ENCODE assay signal across 10 cellular contexts in the genomic region with DNA sequence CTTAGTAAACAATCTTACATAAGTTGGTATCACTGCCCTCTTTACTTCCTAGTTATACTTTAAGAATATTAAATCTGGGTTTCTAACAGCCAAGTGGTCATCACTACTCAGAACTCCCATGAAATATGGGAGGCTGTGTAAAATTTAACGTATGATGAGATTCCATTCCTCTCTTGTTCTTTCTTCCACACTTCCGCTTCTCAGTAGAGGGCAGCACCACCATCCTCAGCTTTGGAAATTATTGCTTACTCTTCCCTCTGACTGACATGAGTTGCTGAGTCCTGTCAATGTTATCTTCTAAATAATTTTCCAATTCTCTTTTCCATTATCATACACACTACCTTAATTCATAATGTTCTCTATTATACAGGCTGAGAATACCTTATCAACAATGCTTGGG.
DNase-seq lines count a peak whose midpoint lies in the region; ATAC-seq, FAIRE-seq and TF ChIP-seq lines count a peak whose summit lies in the region.
"Had no signal": no experiment of that assay in that cellular context is flagged by ENCODE, and none has a peak within 500 bp of the region (broad histone marks: within the 10 kb centered on the region; RNA-seq: fewer than 3 reads in every experiment).

No MANE protein-coding gene starts in this region.

- TF ChIP-seq CTCF in AG09309 (IDR thresholded peaks at IDR 0.05; ENCODE audit: control insufficient read depth, insufficient read depth, low read depth, low read length, missing control alignments) (peak; percentile 14), OCI-LY1 (IDR thresholded peaks at IDR 0.05; ENCODE audit: low read length) (peak; percentile 39; the same call in 1 of the 2 replicates), foreskin keratinocyte (conservative IDR thresholded peaks at IDR 0.05) (peak; percentile 55), left lung (IDR thresholded peaks at IDR 0.05) (no peak)

- no peak overlapping the region for H3K27ac ChIP-seq in OCI-LY1 (ENCODE audit: low read depth, low read length, poor library complexity, severe bottlenecking)
- no peak overlapping the region for H3K27ac ChIP-seq in foreskin keratinocyte
- no peak overlapping the region for H3K27ac ChIP-seq in left lung
- no peak overlapping the region for H3K27ac ChIP-seq in effector memory CD4-positive, alpha-beta T cell (ENCODE audit: insufficient read depth, low read length, poor library complexity, severe bottlenecking)

- intact Hi-C loops in left lung (cut with DNase I): no loop called here

- H2AFZ ChIP-seq in OCI-LY1 (ENCODE audit: low read length): no peak overlapping the region

- no peaks in the 10 kb centered on the region for H3K9me2 ChIP-seq in OCI-LY1 (ENCODE audit: low read depth, low read length)

- H3K4me1 ChIP-seq in OCI-LY1 (ENCODE audit: insufficient read depth, low read length, severe bottlenecking) (no peaks in the 10 kb centered on the region), foreskin keratinocyte (no peaks in the 10 kb centered on the region), left lung (no peaks in the 10 kb centered on the region)
- no peaks in the 10 kb centered on the region for H3K4me1 ChIP-seq in effector memory CD4-positive, alpha-beta T cell (ENCODE audit: control insufficient read depth, insufficient read depth, low read length, poor library complexity, severe bottlenecking)

- H3K9me3 ChIP-seq in OCI-LY1 (ENCODE audit: low read length) (no peaks in the 10 kb centered on the region), left lung (no peaks in the 10 kb centered on the region)
- H3K9me3 ChIP-seq in effector memory CD4-positive, alpha-beta T cell (ENCODE audit: control insufficient read depth, low read length): no peaks in the 10 kb centered on the region

- H3K27me3 ChIP-seq in OCI-LY1 (ENCODE audit: insufficient read depth, low read length) (no peaks in the 10 kb centered on the region), foreskin keratinocyte (no peaks in the 10 kb centered on the region), left lung (no peaks in the 10 kb centered on the region)
- H3K27me3 ChIP-seq in effector memory CD4-positive, alpha-beta T cell (replicated peaks; ENCODE audit: control insufficient read depth, insufficient read depth, low read length, poor library complexity, severe bottlenecking): no peaks in the 10 kb centered on the region

- H3K4me2 ChIP-seq in OCI-LY1 (ENCODE audit: low read length): no peak overlapping the region

- H3F3A ChIP-seq in OCI-LY1 (ENCODE audit: insufficient read depth, low read length): no peaks in the 10 kb centered on the region

- H3K9ac ChIP-seq in OCI-LY1 (ENCODE audit: low read length): no peak overlapping the region

- no peaks in the 10 kb centered on the region for H4K20me1 ChIP-seq in OCI-LY1 (ENCODE audit: insufficient read depth, low read length)

- DNase-seq in AG09309 (ENCODE audit: low read depth) (no peak), foreskin keratinocyte (no peak), left lung (no peak), NCI-H1436 treated with DMSO at 0.1 percent for 48 hours (lab: John Stamatoyannopoulos, UW) (no peak), NCI-H510A (lab: John Stamatoyannopoulos, UW) (no peak)
- no peak for DNase-seq in effector memory CD4-positive, alpha-beta T cell
- DNase-seq: amniotic stem cell, KG1 had no signal

- no peaks in the 10 kb centered on the region for H3K79me2 ChIP-seq in OCI-LY1 (ENCODE audit: insufficient read depth, low read length)

- peak; percentile 90 for FAIRE-seq in G401.6 (lab: Jason Lieb, UNC)

- H3K4me3 ChIP-seq in AG09309 (ENCODE audit: control insufficient read depth, low read depth, low read length) (no peak overlapping the region), OCI-LY1 (ENCODE audit: low read depth, low read length, poor library complexity, severe bottlenecking) (no peak overlapping the region), left lung (no peak overlapping the region)
- no peak overlapping the region for H3K4me3 ChIP-seq in effector memory CD4-positive, alpha-beta T cell (ENCODE audit: insufficient read depth, low read depth, low read length, poor library complexity, severe bottlenecking)

- peaks cover 8% of the 10 kb centered on the region for H3K36me3 ChIP-seq in OCI-LY1 (ENCODE audit: insufficient read depth, low read length)
- H3K36me3 ChIP-seq in left lung: no peaks in the 10 kb centered on the region
- H3K36me3 ChIP-seq in effector memory CD4-positive, alpha-beta T cell (ENCODE audit: control insufficient read depth, insufficient read depth, low read length): no peaks in the 10 kb centered on the region

- ATAC-seq in foreskin keratinocyte: no peak
- ATAC-seq in left lung: no peak

Comparison
In these comparisons a context has a peak if more than half of its experiments do, and no peak if none do; other contexts are left out.
1. CTCF ChIP-seq: peak in AG09309 (single experiment), OCI-LY1 (single experiment) and foreskin keratinocyte (single experiment); none in left lung (0 of 2).